ENCODE assay signal across 21 cellular contexts in genomic region chr7:35331730-35332678, GRCh38.
DNase-seq lines count a peak whose midpoint lies in the region; ATAC-seq and TF ChIP-seq lines count a peak whose summit lies in the region.
"Had no signal": no experiment of that assay in that cellular context is flagged by ENCODE, and none has a peak within 500 bp of the region (broad histone marks: within the 10 kb centered on the region; RNA-seq: fewer than 3 reads in every experiment).

No MANE protein-coding gene starts in this region.

- DNase-seq in heart right ventricle: peak in 1 of 2 donors; percentile 36
- no peak for DNase-seq in Right ventricle myocardium inferior (ENCODE audit: missing footprints)
- peak; percentile 91 for DNase-seq in esophagus muscularis mucosa (ENCODE audit: extremely low spot score)
- peak; percentile 97 for DNase-seq in mesendoderm
- no peak for DNase-seq in stimulated activated CD4-positive, alpha-beta T cell treated with anti-CD3 and anti-CD28 coated beads, Interleukin-2, amount 100 ng/mL, for 48 hours
- no peak for DNase-seq in NCI-H1417 treated with DMSO at 0.1 percent for 48 hours (lab: John Stamatoyannopoulos, UW)
- DNase-seq: Caco-2; CD4-positive, alpha-beta T cell; DMS153; GF-D8; KG1; NCI-H1105 treated with DMSO at 0.1 percent for 48 hours; NCI-H187 treated with DMSO at 0.1 percent for 48 hours; NCI-H2227 treated with DMSO at 0.1 percent for 48 hours; NCI-H510A treated with DMSO at 0.1 percent for 48 hours; PC-9; SJCRH30 had no signal

- H2AK5ac ChIP-seq in mesendoderm (ENCODE audit: low read length): no peak overlapping the region

- H3K56ac ChIP-seq in mesendoderm (ENCODE audit: low read length): peak overlapping the region; percentile 54

- no peak overlapping the region for H3K4me2 ChIP-seq in mesendoderm (ENCODE audit: low read length)
- H3K4me2 ChIP-seq: A549, PC-9 had no signal

- no peaks in the 10 kb centered on the region for H3K79me2 ChIP-seq in mesendoderm (ENCODE audit: control insufficient read depth, insufficient read depth, low read length)

- no peak overlapping the region for H3K18ac ChIP-seq in mesendoderm (ENCODE audit: low read length)

- intact Hi-C loops in heart right ventricle (cut with DNase I): loop anchor here in 1 of 10 donors (5.0 kb wide), 1 partner anchor 80 kb away; the partner anchor contains the start of gene TBX20
- intact Hi-C loops in Right ventricle myocardium inferior (cut with DNase I): no loop called here
- intact Hi-C loops in esophagus muscularis mucosa (cut with DNase I): no loop called here

- WGBS in heart right ventricle, 2 donors: 37 to 45% methylated on average over 20 of the region's 20 CpGs
- WGBS in esophagus muscularis mucosa: 71% methylated on average over 20 of the region's 20 CpGs
- no CpG with 5 or more reads among the region's 20 CpGs for WGBS in mesendoderm (ENCODE audit: extremely low coverage, insufficient coverage, low lambda C conversion rate)

- no peak overlapping the region for H3K23ac ChIP-seq in mesendoderm (ENCODE audit: low read length)

- H3K27ac ChIP-seq in heart right ventricle (peak overlapping the region in 6 of 10 donors; percentile 15 to 58 (median 47)), esophagus muscularis mucosa (replicated peaks in 1 of 4) (no peak overlapping the region), mesendoderm (ENCODE audit: low read depth, low read length) (peak overlapping the region; percentile 84)
- H3K27ac ChIP-seq: A549, PC-9, RWPE1, SJCRH30 had no signal

- TF ChIP-seq EP300 in esophagus muscularis mucosa (IDR thresholded peaks at IDR 0.05): no peak

- no peak overlapping the region for H2BK15ac ChIP-seq in mesendoderm (replicated peaks; ENCODE audit: low read depth)

- no peak overlapping the region for H4K5ac ChIP-seq in mesendoderm (ENCODE audit: low read length)

- TF ChIP-seq POLR2A in esophagus muscularis mucosa (IDR thresholded peaks at IDR 0.05; ENCODE audit: low read depth): no peak

- TF ChIP-seq CTCF in heart right ventricle (IDR thresholded peaks at IDR 0.05) (no peak), esophagus muscularis mucosa (IDR thresholded peaks at IDR 0.05) (no peak)

- no peaks in the 10 kb centered on the region for H3K36me3 ChIP-seq in heart right ventricle
- no peaks in the 10 kb centered on the region for H3K36me3 ChIP-seq in esophagus muscularis mucosa
- H3K36me3 ChIP-seq in mesendoderm (ENCODE audit: control insufficient read depth, insufficient read depth, low read length): no peaks in the 10 kb centered on the region
- H3K36me3 ChIP-seq: SJCRH30 had no signal

- no peaks in the 10 kb centered on the region for H3K27me3 ChIP-seq in heart right ventricle
- no peaks in the 10 kb centered on the region for H3K27me3 ChIP-seq in esophagus muscularis mucosa
- no peaks in the 10 kb centered on the region for H3K27me3 ChIP-seq in mesendoderm (ENCODE audit: insufficient read depth, low read length, poor library complexity)

- H2BK120ac ChIP-seq in mesendoderm (ENCODE audit: low read depth, low read length): peak overlapping the region; percentile 51

- H3K9me3 ChIP-seq in heart right ventricle: no peaks in the 10 kb centered on the region
- no peaks in the 10 kb centered on the region for H3K9me3 ChIP-seq in esophagus muscularis mucosa
- H3K9me3 ChIP-seq: A549, Caco-2, SJCRH30 had no signal

- H3K4me1 ChIP-seq in heart right ventricle (peaks cover 0 to 38% (median 4%) of the 10 kb centered on the region in 9 donors), esophagus muscularis mucosa (no peaks in the 10 kb centered on the region), mesendoderm (ENCODE audit: control insufficient read depth, low read depth, low read length) (peaks cover 7% of the 10 kb centered on the region)
- H3K4me1 ChIP-seq: A549, Caco-2, SJCRH30 had no signal

- no peak overlapping the region for H3K4ac ChIP-seq in mesendoderm (ENCODE audit: low read depth, low read length)

- ATAC-seq in heart right ventricle: peak; percentile 5 to 54 (median 40)
- ATAC-seq in Right ventricle myocardium inferior: no peak
- no peak for ATAC-seq in GM21381 (IDR thresholded peaks at IDR 0.05; ENCODE audit: unreplicated experiment)
- ATAC-seq: A549, HepG2 had no signal

- no peak overlapping the region for H3K9ac ChIP-seq in mesendoderm (ENCODE audit: low read length)

- H3K4me3 ChIP-seq in heart right ventricle: no peak overlapping the region
- no peak overlapping the region for H3K4me3 ChIP-seq in esophagus muscularis mucosa
- H3K4me3 ChIP-seq in mesendoderm (ENCODE audit: low read length): no peak overlapping the region
- H3K4me3 ChIP-seq: A549, PC-9, SJCRH30 had no signal

- H4K8ac ChIP-seq in mesendoderm (ENCODE audit: low read depth, low read length): no peak overlapping the region

- no peaks in the 10 kb centered on the region for H3K79me1 ChIP-seq in mesendoderm (ENCODE audit: low read length)

- peak overlapping the region; percentile 86 for H2BK5ac ChIP-seq in mesendoderm (ENCODE audit: low read length)

Comparison
In these comparisons a context has a peak if more than half of its experiments do, and no peak if none do; other contexts are left out.
1. ATAC-seq: peak in heart right ventricle (8 of 8); none in Right ventricle myocardium inferior (single experiment) and GM21381 (single experiment).
2. DNase-seq: peak in esophagus muscularis mucosa (single experiment) and mesendoderm (single experiment); none in Right ventricle myocardium inferior (single experiment), stimulated activated CD4-positive, alpha-beta T cell treated with anti-CD3 and anti-CD28 coated beads, Interleukin-2, amount 100 ng/mL, for 48 hours (0 of 2) and NCI-H1417 treated with DMSO at 0.1 percent for 48 hours (single experiment).
3. H3K27ac ChIP-seq: peak in heart right ventricle (6 of 10) and mesendoderm (single experiment); none in esophagus muscularis mucosa (0 of 4).